Comparison of ENCODE assay signal across 8 cellular contexts in genomic region chr6:142207265-142207877, GRCh38.
DNase-seq lines count a peak whose midpoint lies in the region; ATAC-seq and TF ChIP-seq lines count a peak whose summit lies in the region.

No MANE protein-coding gene starts in this region.

- no peak overlapping the region for H3K4me3 Mint-ChIP-seq in activated T-cell treated with anti-CD3 and anti-CD28 coated beads, Interleukin-2, amount 50 U/mL, for 4 hours

- no peaks in the 10 kb centered on the region for H3K4me1 Mint-ChIP-seq in activated T-cell treated with anti-CD3 and anti-CD28 coated beads, Interleukin-2, amount 50 U/mL, for 4 hours (ENCODE audit: low read depth)

- peak; percentile 58 for TF ChIP-seq CTCF in GM12865 (IDR thresholded peaks at IDR 0.05; ENCODE audit: insufficient read depth, low read depth, low read length, missing control alignments)

- no peaks in the 10 kb centered on the region for H3K27me3 Mint-ChIP-seq in activated T-cell treated with anti-CD3 and anti-CD28 coated beads, Interleukin-2, amount 50 U/mL, for 4 hours (ENCODE audit: low read depth)

- DNase-seq in GM12865 (ENCODE audit: low read depth) (peak; percentile 22), NCI-H748 treated with DMSO at 0.1 percent for 48 hours (lab: John Stamatoyannopoulos, UW) (peak; percentile 34), foreskin melanocyte (peak; percentile 50), pulmonary artery endothelial cell (ENCODE audit: low read depth, low spot score) (peak; percentile 29), NOMO-1 treated with DMSO at 0.1 percent for 48 hours (lab: John Stamatoyannopoulos, UW; ENCODE audit: unreplicated experiment) (no peak), NCI-H774 (lab: John Stamatoyannopoulos, UW) (no peak)
- DNase-seq in activated T-cell treated with anti-CD3 and anti-CD28 coated beads, Interleukin-2, amount 50 U/mL, for 4 hours, result peak; percentile 30

- peak; percentile 58 for ATAC-seq in HG02642 (IDR thresholded peaks at IDR 0.05; ENCODE audit: poor library complexity, unreplicated experiment)
- ATAC-seq in activated T-cell treated with anti-CD3 and anti-CD28 coated beads, Interleukin-2, amount 50 U/mL, for 4 hours, result peak in 1 of 2 donors; percentile 46

- H3K4me3 ChIP-seq in GM12865 (ENCODE audit: low read depth, low read length), result no peak overlapping the region

- no peaks in the 10 kb centered on the region for H3K9me3 Mint-ChIP-seq in activated T-cell treated with anti-CD3 and anti-CD28 coated beads, Interleukin-2, amount 50 U/mL, for 4 hours

- H3K36me3 Mint-ChIP-seq in activated T-cell treated with anti-CD3 and anti-CD28 coated beads, Interleukin-2, amount 50 U/mL, for 4 hours (ENCODE audit: insufficient read depth), result peaks cover 48% of the 10 kb centered on the region

Comparison
In these comparisons a context has a peak if more than half of its experiments do, and no peak if none do; other contexts are left out.
1. DNase-seq: peak in GM12865 (single experiment), NCI-H748 treated with DMSO at 0.1 percent for 48 hours (single experiment), activated T-cell treated with anti-CD3 and anti-CD28 coated beads, Interleukin-2, amount 50 U/mL, for 4 hours (single experiment), foreskin melanocyte (single experiment) and pulmonary artery endothelial cell (single experiment); none in NOMO-1 treated with DMSO at 0.1 percent for 48 hours (single experiment) and NCI-H774 (single experiment).